In genomic region chr2:64737547-64737946, GRCh38 we compare ENCODE assay signal across 13 cellular contexts.
DNase-seq lines count a peak whose midpoint lies in the region; ATAC-seq, FAIRE-seq and TF ChIP-seq lines count a peak whose summit lies in the region.
"Had no signal": no experiment of that assay in that cellular context is flagged by ENCODE, and none has a peak within 500 bp of the region (broad histone marks: within the 10 kb centered on the region; RNA-seq: fewer than 3 reads in every experiment).

No MANE protein-coding gene starts in this region.

- no peaks in the 10 kb centered on the region for H3K9me2 ChIP-seq in GM23248 (ENCODE audit: insufficient read depth)

- no peak for TF ChIP-seq CTCF in activated CD8-positive, alpha-beta T cell treated with anti-CD3 and anti-CD28 coated beads for 36 hours (IDR thresholded peaks at IDR 0.05)
- TF ChIP-seq CTCF in smooth muscle cell (IDR thresholded peaks at IDR 0.05; ENCODE audit: borderline replicate concordance, insufficient read depth, poor library complexity, severe bottlenecking) (no peak), GM13977 (IDR thresholded peaks at IDR 0.05; ENCODE audit: extremely low read depth, insufficient read depth, missing control alignments) (no peak)

- H3K9me3 ChIP-seq in GM23248 (ENCODE audit: low read depth) (no peaks in the 10 kb centered on the region), smooth muscle cell (replicated peaks; ENCODE audit: low read depth) (no peaks in the 10 kb centered on the region)
- H3K9me3 ChIP-seq: colonic mucosa, lower lobe of right lung had no signal

- H3K4me3 ChIP-seq in GM23248 = no peak overlapping the region
- no peak overlapping the region for H3K4me3 ChIP-seq in smooth muscle cell
- H3K4me3 ChIP-seq: colonic mucosa, lower lobe of right lung had no signal

- H3K27me3 ChIP-seq in GM23248 (replicated peaks; ENCODE audit: insufficient read depth) (no peaks in the 10 kb centered on the region), smooth muscle cell (ENCODE audit: low read depth) (no peaks in the 10 kb centered on the region)
- H3K27me3 ChIP-seq: colonic mucosa had no signal

- no peaks in the 10 kb centered on the region for H3K9me3 Mint-ChIP-seq in activated CD8-positive, alpha-beta memory T cell treated with anti-CD3 and anti-CD28 coated beads, Interleukin-2, amount 10 ng/mL, durations not matched to agents 7 days and 5 days (ENCODE audit: low read depth)
- no peaks in the 10 kb centered on the region for H3K9me3 Mint-ChIP-seq in activated CD8-positive, alpha-beta T cell treated with anti-CD3 and anti-CD28 coated beads for 36 hours

- H2AFZ ChIP-seq in GM23248 (no peak overlapping the region), smooth muscle cell (ENCODE audit: low read depth) (no peak overlapping the region)

- peak; percentile 91 for ATAC-seq in activated CD8-positive, alpha-beta memory T cell treated with anti-CD3 and anti-CD28 coated beads, Interleukin-2, amount 10 ng/mL, durations not matched to agents 7 days and 5 days
- ATAC-seq in activated CD8-positive, alpha-beta T cell treated with anti-CD3 and anti-CD28 coated beads for 36 hours = peak; percentile 82
- ATAC-seq: lower lobe of right lung had no signal

- peaks cover 16% of the 10 kb centered on the region; the same call in 1 of the 2 replicates for H3F3A ChIP-seq in GM23248 (ENCODE audit: insufficient read depth)
- H3F3A ChIP-seq in smooth muscle cell (ENCODE audit: low read depth) = no peaks in the 10 kb centered on the region

- H3K27ac ChIP-seq in GM23248 (peak overlapping the region; percentile 30), smooth muscle cell (ENCODE audit: low read depth) (peak overlapping the region; percentile 49)
- H3K27ac ChIP-seq: colonic mucosa, lower lobe of right lung had no signal

- H3K9ac ChIP-seq in GM23248 (peak overlapping the region; percentile 2; the same call in 1 of the 2 replicates), smooth muscle cell (ENCODE audit: low read depth) (no peak overlapping the region)

- CTCF ChIA-PET in activated CD8-positive, alpha-beta memory T cell treated with anti-CD3 and anti-CD28 coated beads, Interleukin-2, amount 10 ng/mL, durations not matched to agents 7 days and 5 days (lab: Charles Lee) = interaction anchor here (1.0 to 4.1 kb wide), 8 partner anchors 10 to 91 kb away, joined by 3 to 22 read pairs (median 4); partner anchors contain the start of gene SERTAD2
- CTCF ChIA-PET in activated CD8-positive, alpha-beta T cell treated with anti-CD3 and anti-CD28 coated beads for 36 hours (lab: Charles Lee) = interaction anchor here (1.2 to 2.9 kb wide), 9 partner anchors 10 to 94 kb away, joined by 3 to 22 read pairs (median 6); no protein-coding TSS in a partner anchor

- H4K20me1 ChIP-seq in GM23248 (ENCODE audit: insufficient read depth) (no peaks in the 10 kb centered on the region), smooth muscle cell (ENCODE audit: low read depth) (no peaks in the 10 kb centered on the region)

- H3K4me2 ChIP-seq in GM23248 (ENCODE audit: unreplicated experiment) = no peak overlapping the region
- H3K4me2 ChIP-seq in smooth muscle cell = peak overlapping the region; percentile 55

- POLR2A ChIA-PET in activated CD8-positive, alpha-beta T cell treated with anti-CD3 and anti-CD28 coated beads for 36 hours (lab: Charles Lee) = interaction anchor here (0.7 to 3.7 kb wide), 8 partner anchors 11 to 85 kb away, joined by 3 to 20 read pairs (median 4); partner anchors contain the start of gene SERTAD2

- H3K27me3 Mint-ChIP-seq in activated CD8-positive, alpha-beta memory T cell treated with anti-CD3 and anti-CD28 coated beads, Interleukin-2, amount 10 ng/mL, durations not matched to agents 7 days and 5 days = no peaks in the 10 kb centered on the region
- no peaks in the 10 kb centered on the region for H3K27me3 Mint-ChIP-seq in activated CD8-positive, alpha-beta T cell treated with anti-CD3 and anti-CD28 coated beads for 36 hours

- in situ Hi-C loops in GM23248 (cut with MboI) (no loop called here), GM13977 (cut with MboI; ENCODE audit: low pct_unique_long_range_greater_than_20kb, low sequenced_read_pairs, unreplicated experiment) (no loop called here)

- no peak for FAIRE-seq in frontal cortex (lab: Jason Lieb, UNC)

- intact Hi-C loops in activated CD8-positive, alpha-beta T cell treated with anti-CD3 and anti-CD28 coated beads for 36 hours (cut with micrococcal nuclease) = loop anchor here (1.0 to 5.0 kb wide), 3 partner anchors 40 to 80 kb away; no protein-coding TSS in a partner anchor

- H3K79me2 ChIP-seq in GM23248 (ENCODE audit: insufficient read depth) (peaks cover 71% of the 10 kb centered on the region), smooth muscle cell (ENCODE audit: low read depth) (peaks cover 3% of the 10 kb centered on the region)

- peak overlapping the region; percentile 75 for H3K27ac Mint-ChIP-seq in activated CD8-positive, alpha-beta memory T cell treated with anti-CD3 and anti-CD28 coated beads, Interleukin-2, amount 10 ng/mL, durations not matched to agents 7 days and 5 days
- peak overlapping the region; percentile 88 for H3K27ac Mint-ChIP-seq in activated CD8-positive, alpha-beta T cell treated with anti-CD3 and anti-CD28 coated beads for 36 hours

- no peaks in the 10 kb centered on the region for H3K36me3 ChIP-seq in GM23248 (ENCODE audit: low read depth)
- H3K36me3 ChIP-seq in smooth muscle cell (ENCODE audit: low read depth) = no peaks in the 10 kb centered on the region
- H3K36me3 ChIP-seq: colonic mucosa, lower lobe of right lung had no signal

- peaks cover 23% of the 10 kb centered on the region for H3K36me3 Mint-ChIP-seq in activated CD8-positive, alpha-beta memory T cell treated with anti-CD3 and anti-CD28 coated beads, Interleukin-2, amount 10 ng/mL, durations not matched to agents 7 days and 5 days
- H3K36me3 Mint-ChIP-seq in activated CD8-positive, alpha-beta T cell treated with anti-CD3 and anti-CD28 coated beads for 36 hours (ENCODE audit: low read depth) = peaks cover 21% of the 10 kb centered on the region

- no peak for DNase-seq in activated CD8-positive, alpha-beta memory T cell treated with anti-CD3 and anti-CD28 coated beads, Interleukin-2, amount 10 ng/mL, durations not matched to agents 7 days and 5 days
- no peak for DNase-seq in activated CD8-positive, alpha-beta memory T cell treated with anti-CD3 and anti-CD28 coated beads, Interleukin-2, amount 50 U/mL, for 48 hours
- DNase-seq in GM23248 = peak; percentile 52
- DNase-seq in activated CD8-positive, alpha-beta T cell treated with anti-CD3 and anti-CD28 coated beads for 36 hours = peak; percentile 37
- no peak for DNase-seq in smooth muscle cell (lab: John Stamatoyannopoulos, UW; ENCODE audit: unreplicated experiment)
- no peak for DNase-seq in frontal cortex (ENCODE audit: low spot score in 2 of 2)
- DNase-seq in DMS79 treated with DMSO at 0.1 percent for 48 hours (lab: John Stamatoyannopoulos, UW) = no peak
- no peak for DNase-seq in GM13977 (ENCODE audit: low spot score)
- DNase-seq: colonic mucosa; KG1; lower lobe of right lung; NCI-H2107; stimulated activated CD4-positive, alpha-beta T cell treated with anti-CD3 and anti-CD28 coated beads, Interleukin-1b, Interleukin-23, amount 100 ng/mL, for 48 hours had no signal

- H3K4me1 Mint-ChIP-seq in activated CD8-positive, alpha-beta memory T cell treated with anti-CD3 and anti-CD28 coated beads, Interleukin-2, amount 10 ng/mL, durations not matched to agents 7 days and 5 days = peaks cover 45% of the 10 kb centered on the region
- H3K4me1 Mint-ChIP-seq in activated CD8-positive, alpha-beta T cell treated with anti-CD3 and anti-CD28 coated beads for 36 hours (ENCODE audit: low read depth) = peaks cover 40% of the 10 kb centered on the region

- H3K4me3 Mint-ChIP-seq in activated CD8-positive, alpha-beta memory T cell treated with anti-CD3 and anti-CD28 coated beads, Interleukin-2, amount 10 ng/mL, durations not matched to agents 7 days and 5 days = peak overlapping the region; percentile 18
- peak overlapping the region; percentile 47 for H3K4me3 Mint-ChIP-seq in activated CD8-positive, alpha-beta T cell treated with anti-CD3 and anti-CD28 coated beads for 36 hours

- peaks cover 11% of the 10 kb centered on the region for H3K4me1 ChIP-seq in GM23248 (ENCODE audit: insufficient read depth)
- no peaks in the 10 kb centered on the region for H3K4me1 ChIP-seq in smooth muscle cell (ENCODE audit: low read depth)
- H3K4me1 ChIP-seq: colonic mucosa, lower lobe of right lung had no signal

Comparison
In these comparisons a context has a peak if more than half of its experiments do, and no peak if none do; other contexts are left out.
1. DNase-seq: peak in GM23248 (single experiment) and activated CD8-positive, alpha-beta T cell treated with anti-CD3 and anti-CD28 coated beads for 36 hours (single experiment); none in activated CD8-positive, alpha-beta memory T cell treated with anti-CD3 and anti-CD28 coated beads, Interleukin-2, amount 10 ng/mL, durations not matched to agents 7 days and 5 days (single experiment), activated CD8-positive, alpha-beta memory T cell treated with anti-CD3 and anti-CD28 coated beads, Interleukin-2, amount 50 U/mL, for 48 hours (single experiment), smooth muscle cell (single experiment), frontal cortex (0 of 2), DMS79 treated with DMSO at 0.1 percent for 48 hours (single experiment) and GM13977 (single experiment).